Comparison of ENCODE assay signal across 1 cellular context in genomic region chr21:37469441-37469840, GRCh38.
TF ChIP-seq lines count a peak whose summit lies in the region.

No MANE protein-coding gene starts in this region.

TF ChIP-seq in K562, 482 proteins besides CTCF, POLR2A, EP300 and RAD21:
- TF ChIP-seq ZNF263 (CRISPR knock-in tag; IDR thresholded peaks at IDR 0.05; ENCODE audit: borderline replicate concordance) (no peak), ZNF431 (CRISPR knock-in tag; IDR thresholded peaks at IDR 0.05) (peak; percentile 94)
